Comparison of ENCODE assay signal across 8 cellular contexts in the genomic region with DNA sequence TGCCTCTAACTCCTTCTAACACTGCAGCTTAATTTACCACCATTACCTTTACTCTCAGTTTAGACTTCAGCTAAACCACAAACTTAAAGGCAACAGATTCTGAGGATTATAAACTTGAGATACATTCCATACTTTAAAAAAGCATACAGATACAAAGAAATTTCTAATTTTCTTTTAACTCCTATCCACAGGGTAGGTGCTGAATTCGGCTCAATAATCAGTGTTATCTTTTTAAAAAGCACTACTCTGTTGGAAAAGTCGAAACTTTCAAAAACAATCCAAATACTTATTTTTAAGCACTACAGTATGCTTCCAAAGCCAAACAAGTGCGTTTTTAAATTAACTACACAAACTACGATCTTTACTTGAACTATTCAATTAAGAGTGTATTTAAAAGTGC. TPM values are rescaled to one million over a fixed set of nuclear protein-coding genes. Genes with fewer than 3 reads are reported as not detected.
DNase-seq lines count a peak whose midpoint lies in the region; ATAC-seq and TF ChIP-seq lines count a peak whose summit lies in the region.

No MANE protein-coding gene starts in this region.

- H3K36me3 ChIP-seq in OCI-LY1 (ENCODE audit: insufficient read depth, low read length) (peaks cover 51% of the 10 kb centered on the region), endodermal cell (ENCODE audit: control insufficient read depth, insufficient read depth, low read length) (peaks cover 49% of the 10 kb centered on the region), neutrophil (peaks cover 45% of the 10 kb centered on the region)

- intact Hi-C loops in CD4-positive, alpha-beta T cell (cut with DNase I, micrococcal nuclease) = loop anchor here (2.0 to 10.0 kb wide), 6 partner anchors 77 to 611 kb away; partner anchors contain the start of genes ADD3 (in 1 of the 2), BBIP1 (in 1 of the 2), DUSP5 (in 1 of the 2) and SHOC2 (in 1 of the 2)

- no peaks in the 10 kb centered on the region for H4K20me1 ChIP-seq in OCI-LY1 (ENCODE audit: insufficient read depth, low read length)

- H3K27me3 ChIP-seq in CD4-positive, alpha-beta T cell (ENCODE audit: control insufficient read depth, insufficient read depth, low read length) = no peaks in the 10 kb centered on the region
- H3K27me3 ChIP-seq in OCI-LY1 (ENCODE audit: insufficient read depth, low read length) = no peaks in the 10 kb centered on the region
- no peaks in the 10 kb centered on the region for H3K27me3 ChIP-seq in endodermal cell (ENCODE audit: control insufficient read depth, insufficient read depth, low read length, poor library complexity, severe bottlenecking)
- H3K27me3 ChIP-seq in neutrophil = no peaks in the 10 kb centered on the region

- CTCF ChIA-PET in CD4-positive, alpha-beta T cell (lab: Charles Lee) = no interaction called here

- H3K4me1 ChIP-seq in OCI-LY1 (ENCODE audit: insufficient read depth, low read length, severe bottlenecking) (peaks cover 40% of the 10 kb centered on the region), endodermal cell (ENCODE audit: control insufficient read depth, insufficient read depth, low read length) (peaks cover 16% of the 10 kb centered on the region), neutrophil (ENCODE audit: control insufficient read depth in 1 of 2, insufficient read depth in 1 of 2, low read depth in 1 of 2, low read length in 1 of 2) (peaks cover 32 to 35% of the 10 kb centered on the region in 2 experiments)

- WGBS in endodermal cell (ENCODE audit: insufficient coverage in 1 of 2, insufficient read length in 1 of 2), 2 experiments = 7 to 18% methylated on average over 4 of the region's 4 CpGs

- peak overlapping the region; percentile 98 for H3K9ac ChIP-seq in OCI-LY1 (ENCODE audit: low read length)
- H3K9ac ChIP-seq in endodermal cell (ENCODE audit: extremely low read depth, low read length, poor library complexity, severe bottlenecking) = peak overlapping the region; percentile 94

- peaks cover 65% of the 10 kb centered on the region for H3K36me3 Mint-ChIP-seq in CD4-positive, alpha-beta T cell (ENCODE audit: low read depth)
- peaks cover 39% of the 10 kb centered on the region for H3K36me3 Mint-ChIP-seq in endodermal cell (ENCODE audit: low read depth)

- H3K4me3 ChIP-seq in OCI-LY1 (ENCODE audit: low read depth, low read length, poor library complexity, severe bottlenecking) (peak overlapping the region; percentile 98), endodermal cell (ENCODE audit: low read length) (peak overlapping the region; percentile 99), neutrophil (ENCODE audit: low read depth in 1 of 2, low read length in 1 of 2) (peak overlapping the region; percentile 88 to 93)

- H3K27ac ChIP-seq in CD4-positive, alpha-beta T cell (ENCODE audit: low read depth, low read length) = no peak overlapping the region
- no peak overlapping the region for H3K27ac ChIP-seq in OCI-LY1 (ENCODE audit: low read depth, low read length, poor library complexity, severe bottlenecking)
- no peak overlapping the region for H3K27ac ChIP-seq in endodermal cell (ENCODE audit: low read depth, low read length)
- peak overlapping the region; percentile 97 for H3K27ac ChIP-seq in neutrophil

- H3F3A ChIP-seq in OCI-LY1 (ENCODE audit: insufficient read depth, low read length) = no peaks in the 10 kb centered on the region

- no peak overlapping the region for H2AFZ ChIP-seq in OCI-LY1 (ENCODE audit: low read length)

- H3K27me3 Mint-ChIP-seq in CD4-positive, alpha-beta T cell = no peaks in the 10 kb centered on the region
- no peaks in the 10 kb centered on the region for H3K27me3 Mint-ChIP-seq in endodermal cell (ENCODE audit: insufficient read depth)

- DNase-seq in CD4-positive, alpha-beta T cell = no peak
- DNase-seq in endodermal cell = no peak
- no peak for DNase-seq in NCI-H510A treated with DMSO at 0.1 percent for 48 hours (lab: John Stamatoyannopoulos, UW)
- no peak for DNase-seq in HuH-7.5 (ENCODE audit: low spot score)
- DNase-seq in DMS79 treated with DMSO at 0.1 percent for 48 hours (lab: John Stamatoyannopoulos, UW) = no peak
- DNase-seq in HuH-7 (ENCODE audit: low spot score) = no peak

- H3K27ac Mint-ChIP-seq in CD4-positive, alpha-beta T cell = peak overlapping the region; percentile 98
- H3K27ac Mint-ChIP-seq in endodermal cell = peak overlapping the region; percentile 96

- no peak for ATAC-seq in CD4-positive, alpha-beta T cell (ENCODE audit: poor library complexity)

- H3K4me2 ChIP-seq in OCI-LY1 (ENCODE audit: low read length) = peak overlapping the region; percentile 82

- no peaks in the 10 kb centered on the region for H3K9me3 ChIP-seq in CD4-positive, alpha-beta T cell (ENCODE audit: control insufficient read depth, low read length)
- H3K9me3 ChIP-seq in OCI-LY1 (ENCODE audit: low read length) (no peaks in the 10 kb centered on the region), endodermal cell (ENCODE audit: control insufficient read depth, low read length) (no peaks in the 10 kb centered on the region), neutrophil (no peaks in the 10 kb centered on the region)

- peaks cover 68% of the 10 kb centered on the region for H3K4me1 Mint-ChIP-seq in CD4-positive, alpha-beta T cell (ENCODE audit: low read depth)
- peaks cover 35% of the 10 kb centered on the region for H3K4me1 Mint-ChIP-seq in endodermal cell

- peak overlapping the region; percentile 91 for H3K4me3 Mint-ChIP-seq in CD4-positive, alpha-beta T cell
- peak overlapping the region; percentile 89 for H3K4me3 Mint-ChIP-seq in endodermal cell

- H3K79me2 ChIP-seq in OCI-LY1 (ENCODE audit: insufficient read depth, low read length) = peaks cover 43% of the 10 kb centered on the region

- H3K9me2 ChIP-seq in OCI-LY1 (ENCODE audit: low read depth, low read length) = no peaks in the 10 kb centered on the region

- no peaks in the 10 kb centered on the region for H3K9me3 Mint-ChIP-seq in CD4-positive, alpha-beta T cell
- no peaks in the 10 kb centered on the region for H3K9me3 Mint-ChIP-seq in endodermal cell

- no peak for TF ChIP-seq CTCF in CD4-positive, alpha-beta T cell (IDR thresholded peaks at IDR 0.05)
- TF ChIP-seq CTCF in OCI-LY1 (IDR thresholded peaks at IDR 0.05; ENCODE audit: low read length) = no peak
- no peak for TF ChIP-seq CTCF in endodermal cell (conservative IDR thresholded peaks at IDR 0.05)
- TF ChIP-seq CTCF in neutrophil (IDR thresholded peaks at IDR 0.05) = no peak

- POLR2A ChIA-PET in CD4-positive, alpha-beta T cell (lab: Charles Lee) = interaction anchor here (1.9 to 4.5 kb wide), 5 partner anchors 53 to 263 kb away, joined by 10 to 82 read pairs (median 20); partner anchors contain the start of genes DUSP5, MXI1 and SMC3

RNA-seq across cellular contexts. Expression of gene SMNDC1, which starts 1.0 kb away (rescaled TPM):
- 10 to 100 TPM; 40.2 to 48.1 TPM for total RNA-seq in CD4-positive, alpha-beta T cell
- total RNA-seq in endodermal cell = 10 to 100 TPM; 52.9 to 65.6 TPM
- 29.0 TPM for polyA plus RNA-seq in endodermal cell (2013, experiment 1 of 2)
- 29.7 TPM for polyA plus RNA-seq in endodermal cell (2013, experiment 2 of 2)
